ENCODE assay signal across 8 cellular contexts in the genomic region with DNA sequence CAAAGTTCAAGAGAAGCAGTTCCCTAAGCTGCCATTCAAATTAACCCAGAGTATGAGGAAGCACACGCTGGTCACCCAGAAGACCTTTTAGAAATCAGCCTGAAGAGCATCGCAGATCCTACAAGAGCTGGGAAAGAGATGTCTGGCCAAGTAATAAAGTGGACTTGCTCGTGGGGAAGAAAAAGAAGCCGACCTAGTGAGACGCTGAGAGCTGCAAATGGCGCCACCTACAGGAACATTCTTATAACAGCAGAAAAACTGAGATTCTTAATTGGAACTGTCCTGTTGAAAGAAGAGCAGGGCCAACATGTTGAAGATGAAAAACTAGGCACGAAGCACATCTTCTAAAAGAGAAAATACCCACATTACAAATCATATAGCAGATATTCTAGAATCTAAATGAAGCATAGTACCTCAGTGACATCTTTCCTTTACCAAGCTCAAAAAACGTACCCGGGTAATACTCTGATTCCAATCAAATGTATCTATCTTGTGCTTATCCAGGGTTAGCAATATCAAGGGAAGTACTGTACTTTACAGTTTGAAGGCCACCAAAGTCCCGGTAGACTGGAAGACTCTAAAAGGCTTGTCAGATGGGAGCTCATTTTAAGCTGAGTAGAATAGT. TPM values are rescaled to one million over a fixed set of nuclear protein-coding genes. Genes with fewer than 3 reads are reported as not detected.
A peak's percentile ranks its signal among the peaks of the same experiment; 100 is the strongest.
DNase-seq lines count a peak whose midpoint lies in the region; ATAC-seq and TF ChIP-seq lines count a peak whose summit lies in the region.

No MANE protein-coding gene starts in this region.

- H3F3A ChIP-seq in OCI-LY1 (ENCODE audit: insufficient read depth, low read length) (no peaks in the 10 kb centered on the region), neural progenitor cell (ENCODE audit: low read depth) (peaks cover 14% of the 10 kb centered on the region)

- H2AFZ ChIP-seq in OCI-LY1 (ENCODE audit: low read length) (no peak overlapping the region), neural progenitor cell (replicated peaks) (peak overlapping the region; percentile 69)

- H3K9me3 Mint-ChIP-seq in activated T-helper 17 cell treated with anti-CD3 and anti-CD28 coated beads, Interleukin-2, amount 50 U/mL, for 72 hours, result no peaks in the 10 kb centered on the region
- H3K9me3 Mint-ChIP-seq in neural progenitor cell, result no peaks in the 10 kb centered on the region

- no peaks in the 10 kb centered on the region for H3K27me3 Mint-ChIP-seq in activated T-helper 17 cell treated with anti-CD3 and anti-CD28 coated beads, Interleukin-2, amount 50 U/mL, for 72 hours
- peaks cover 3% of the 10 kb centered on the region for H3K27me3 Mint-ChIP-seq in neural progenitor cell (ENCODE audit: insufficient read depth, low read depth)

- TF ChIP-seq CTCF in OCI-LY1 (IDR thresholded peaks at IDR 0.05; ENCODE audit: low read length) (peak; percentile 84), fibroblast of villous mesenchyme (IDR thresholded peaks at IDR 0.05; ENCODE audit: insufficient read depth, low read depth, low read length) (peak; percentile 87), neural progenitor cell (IDR thresholded peaks at IDR 0.05) (peak; percentile 89)

- in situ Hi-C loops in KBM-7 (cut with MboI; ENCODE audit: low pct_unique_long_range_greater_than_20kb, low sequenced_read_pairs), result no loop called here

- peak overlapping the region; percentile 4 for H3K27ac Mint-ChIP-seq in activated T-helper 17 cell treated with anti-CD3 and anti-CD28 coated beads, Interleukin-2, amount 50 U/mL, for 72 hours
- H3K27ac Mint-ChIP-seq in neural progenitor cell, result no peak overlapping the region

- H3K27ac ChIP-seq in OCI-LY1 (ENCODE audit: low read depth, low read length, poor library complexity, severe bottlenecking) (no peak overlapping the region), neural progenitor cell (no peak overlapping the region)

- no peak overlapping the region for H3K4me3 ChIP-seq in OCI-LY1 (ENCODE audit: low read depth, low read length, poor library complexity, severe bottlenecking)
- H3K4me3 ChIP-seq in fibroblast of villous mesenchyme (ENCODE audit: low read depth, low read length), result no peak overlapping the region
- no peak overlapping the region for H3K4me3 ChIP-seq in neural progenitor cell

- H3K4me2 ChIP-seq in OCI-LY1 (ENCODE audit: low read length) (no peak overlapping the region), neural progenitor cell (peak overlapping the region; percentile 14)

- no peaks in the 10 kb centered on the region for H3K9me3 ChIP-seq in OCI-LY1 (ENCODE audit: low read length)
- H3K9me3 ChIP-seq in neural progenitor cell (ENCODE audit: low read depth), result no peaks in the 10 kb centered on the region

- H3K9ac ChIP-seq in OCI-LY1 (ENCODE audit: low read length), result no peak overlapping the region
- no peak overlapping the region for H3K9ac ChIP-seq in neural progenitor cell

- H3K4me3 Mint-ChIP-seq in activated T-helper 17 cell treated with anti-CD3 and anti-CD28 coated beads, Interleukin-2, amount 50 U/mL, for 72 hours, result peak overlapping the region; percentile 56
- no peak overlapping the region for H3K4me3 Mint-ChIP-seq in neural progenitor cell

- DNase-seq in GDM1 (lab: John Stamatoyannopoulos, UW), result peak; percentile 63
- peak; percentile 89 for DNase-seq in KBM-7
- DNase-seq in fibroblast of villous mesenchyme (ENCODE audit: low read depth), result peak; percentile 89
- peak; percentile 80 for DNase-seq in neural progenitor cell (ENCODE audit: low spot score)

- no peak for ATAC-seq in activated T-helper 17 cell treated with anti-CD3 and anti-CD28 coated beads, Interleukin-2, amount 50 U/mL, for 72 hours (replicated peaks)
- ATAC-seq in esophagus mucosa, result no peak
- no peak for ATAC-seq in GM18873 (IDR thresholded peaks at IDR 0.05; ENCODE audit: low FRiP score, unreplicated experiment)

- no peaks in the 10 kb centered on the region for H3K9me2 ChIP-seq in OCI-LY1 (ENCODE audit: low read depth, low read length)

- peaks cover 24% of the 10 kb centered on the region for H3K4me1 Mint-ChIP-seq in activated T-helper 17 cell treated with anti-CD3 and anti-CD28 coated beads, Interleukin-2, amount 50 U/mL, for 72 hours
- peaks cover 14% of the 10 kb centered on the region for H3K4me1 Mint-ChIP-seq in neural progenitor cell

- H4K20me1 ChIP-seq in OCI-LY1 (ENCODE audit: insufficient read depth, low read length), result no peaks in the 10 kb centered on the region
- H4K20me1 ChIP-seq in neural progenitor cell (ENCODE audit: low read depth), result peaks cover 2% of the 10 kb centered on the region

- H3K36me3 Mint-ChIP-seq in activated T-helper 17 cell treated with anti-CD3 and anti-CD28 coated beads, Interleukin-2, amount 50 U/mL, for 72 hours (ENCODE audit: low read depth), result peaks cover 2% of the 10 kb centered on the region
- H3K36me3 Mint-ChIP-seq in neural progenitor cell, result no peaks in the 10 kb centered on the region

- no peaks in the 10 kb centered on the region for H3K4me1 ChIP-seq in OCI-LY1 (ENCODE audit: insufficient read depth, low read length, severe bottlenecking)
- peaks cover 10% of the 10 kb centered on the region for H3K4me1 ChIP-seq in neural progenitor cell

- no peaks in the 10 kb centered on the region; the same call in 1 of the 2 replicates for H3K27me3 ChIP-seq in OCI-LY1 (ENCODE audit: insufficient read depth, low read length)
- H3K27me3 ChIP-seq in neural progenitor cell, result no peaks in the 10 kb centered on the region

- H3K36me3 ChIP-seq in OCI-LY1 (ENCODE audit: insufficient read depth, low read length) (no peaks in the 10 kb centered on the region), neural progenitor cell (no peaks in the 10 kb centered on the region)

- no peaks in the 10 kb centered on the region for H3K79me2 ChIP-seq in OCI-LY1 (ENCODE audit: insufficient read depth, low read length)
- peaks cover 5% of the 10 kb centered on the region for H3K79me2 ChIP-seq in neural progenitor cell (ENCODE audit: low read depth)

RNA-seq across cellular contexts. Expression of gene GNAQ, which starts 3.9 kb away (rescaled TPM):
- 10 to 100 TPM; 12.8 to 18.5 TPM for total RNA-seq in activated T-helper 17 cell treated with anti-CD3 and anti-CD28 coated beads, Interleukin-2, amount 50 U/mL, for 72 hours
- total RNA-seq in fibroblast of villous mesenchyme (44.1 and 53.1 TPM in 2 replicates), neural progenitor cell (ENCODE audit: low replicate concordance) (38.2 and 87.9 TPM in 2 replicates), esophagus mucosa (28.8 TPM)
